Comparison of ENCODE assay signal across 19 cellular contexts in the genomic region with DNA sequence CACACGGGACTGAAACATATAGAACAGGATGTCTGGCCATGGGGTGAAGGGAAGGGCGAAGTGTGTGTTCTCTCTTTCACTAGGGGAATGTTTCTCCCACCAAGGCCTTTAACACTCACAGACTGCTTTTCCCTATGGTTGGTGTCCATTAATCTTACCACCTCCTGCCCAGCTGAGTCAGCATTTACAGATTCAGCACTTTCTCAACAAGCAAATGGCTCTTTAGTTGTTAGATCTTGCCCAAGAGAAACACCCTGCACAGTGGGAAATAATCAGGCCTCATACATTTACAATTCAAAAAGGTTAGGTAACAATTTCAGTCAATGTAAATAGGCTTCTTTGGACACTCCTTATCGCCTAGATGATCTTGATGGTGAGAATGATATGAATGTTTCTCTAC.
"Had no signal": no experiment of that assay in that cellular context is flagged by ENCODE, and none has a peak within 500 bp of the region (broad histone marks: within the 10 kb centered on the region; RNA-seq: fewer than 3 reads in every experiment).

No MANE protein-coding gene starts in this region.

- H3K4me2 ChIP-seq: KMS-11 had no signal

- DNase-seq: activated CD4-positive, alpha-beta T cell treated with anti-CD3 and anti-CD28 coated beads for 48 hours; activated CD4-positive, alpha-beta T cell treated with anti-CD3 and anti-CD28 coated beads, Interleukin-2, amount 50 U/mL, for 48 hours; activated CD4-positive, CD25-positive, alpha-beta regulatory T cell treated with anti-CD3 and anti-CD28 coated beads, Interleukin-2, amount 50 U/mL, for 72 hours; activated CD8-positive, alpha-beta memory T cell treated with anti-CD3 and anti-CD28 coated beads, Interleukin-2, amount 10 ng/mL, durations not matched to agents 7 days and 5 days; activated effector memory CD4-positive, alpha-beta T cell treated with anti-CD3 and anti-CD28 coated beads, Interleukin-2, amount 50 U/mL, for 16 hours; activated naive CD4-positive, alpha-beta T cell treated with anti-CD3 and anti-CD28 coated beads for 36 hours; activated T-cell treated with anti-CD3 and anti-CD28 coated beads, Interleukin-2, amount 50 U/mL, for 4 hours; brain microvascular endothelial cell; MM.1S; NCI-H1105; NCI-H1436 treated with DMSO at 0.1 percent for 48 hours; NCI-H187; NCI-H2081; NCI-H510A treated with DMSO at 0.1 percent for 48 hours; PC-3; SHP77 treated with DMSO at 0.1 percent for 48 hours had no signal

- H3K4me3 ChIP-seq: cardiac muscle cell had no signal

- H3K9ac ChIP-seq: KMS-11 had no signal

- FAIRE-seq: RCC 7860 had no signal

- ATAC-seq: activated CD8-positive, alpha-beta memory T cell treated with anti-CD3 and anti-CD28 coated beads, Interleukin-2, amount 10 ng/mL, durations not matched to agents 7 days and 5 days; activated T-cell treated with anti-CD3 and anti-CD28 coated beads, Interleukin-2, amount 50 U/mL, for 4 hours; PC-3 had no signal

- H3K27me3 ChIP-seq: brain microvascular endothelial cell, cardiac muscle cell had no signal

- H3K36me3 ChIP-seq: brain microvascular endothelial cell, cardiac muscle cell had no signal

- H3K27ac ChIP-seq: brain microvascular endothelial cell, cardiac muscle cell, KMS-11 had no signal
